In genomic region chr2:237150831-237151230, GRCh38 we compare ENCODE assay signal across 13 cellular contexts.
DNase-seq lines count a peak whose midpoint lies in the region; ATAC-seq and TF ChIP-seq lines count a peak whose summit lies in the region.
"Had no signal": no experiment of that assay in that cellular context is flagged by ENCODE, and none has a peak within 500 bp of the region (broad histone marks: within the 10 kb centered on the region; RNA-seq: fewer than 3 reads in every experiment).

No MANE protein-coding gene starts in this region.

- no peak overlapping the region for H3K4me3 ChIP-seq in neural progenitor cell
- H3K4me3 ChIP-seq: HAP-1 had no signal

- TF ChIP-seq CTCF in neural progenitor cell (IDR thresholded peaks at IDR 0.05), result no peak

- H3K36me3 ChIP-seq in neural progenitor cell, result no peaks in the 10 kb centered on the region
- H3K36me3 ChIP-seq: HAP-1 had no signal

- no peaks in the 10 kb centered on the region for H3K4me1 ChIP-seq in neural progenitor cell
- H3K4me1 ChIP-seq: HAP-1 had no signal

- H3K27ac Mint-ChIP-seq in neural progenitor cell, result no peak overlapping the region

- peaks cover 15% of the 10 kb centered on the region for H3K9me3 ChIP-seq in neural progenitor cell (ENCODE audit: low read depth)

- no peak overlapping the region for H3K4me3 Mint-ChIP-seq in neural progenitor cell

- H2AFZ ChIP-seq in neural progenitor cell (replicated peaks), result no peak overlapping the region

- peaks cover 27% of the 10 kb centered on the region for H3K9me3 Mint-ChIP-seq in neural progenitor cell

- H3F3A ChIP-seq in neural progenitor cell (ENCODE audit: low read depth), result peaks cover 4% of the 10 kb centered on the region

- H3K79me2 ChIP-seq in neural progenitor cell (ENCODE audit: low read depth), result no peaks in the 10 kb centered on the region

- no peaks in the 10 kb centered on the region for H3K36me3 Mint-ChIP-seq in neural progenitor cell

- no peaks in the 10 kb centered on the region for H3K27me3 ChIP-seq in neural progenitor cell

- ATAC-seq in activated CD4-positive, CD25-positive, alpha-beta regulatory T cell treated with anti-CD3 and anti-CD28 coated beads, Interleukin-2, amount 50 U/mL, for 24 hours, result no peak
- ATAC-seq: PC-3 had no signal

- peaks cover 10% of the 10 kb centered on the region for H3K4me1 Mint-ChIP-seq in neural progenitor cell

- no peak overlapping the region for H3K4me2 ChIP-seq in neural progenitor cell

- H4K20me1 ChIP-seq in neural progenitor cell (ENCODE audit: low read depth), result no peaks in the 10 kb centered on the region

- DNase-seq in NCI-H1105 (lab: John Stamatoyannopoulos, UW) (peak; percentile 44), NCI-H146 treated with DMSO at 0.1 percent for 48 hours (lab: John Stamatoyannopoulos, UW; ENCODE audit: unreplicated experiment) (peak; percentile 71), NCI-H774 (lab: John Stamatoyannopoulos, UW) (peak; percentile 62), neural progenitor cell (ENCODE audit: low spot score) (peak; percentile 38), T-helper 1 cell (no peak), SKM-1 (lab: John Stamatoyannopoulos, UW; ENCODE audit: unreplicated experiment) (no peak)
- DNase-seq: ACHN, NCI-H1930, NCI-H524 treated with DMSO at 0.1 percent for 48 hours, PC-3 had no signal

- no peaks in the 10 kb centered on the region for H3K27me3 Mint-ChIP-seq in neural progenitor cell (ENCODE audit: insufficient read depth, low read depth)

- no peak overlapping the region for H3K27ac ChIP-seq in neural progenitor cell
- H3K27ac ChIP-seq: HL-60 had no signal

- H3K9ac ChIP-seq in neural progenitor cell, result no peak overlapping the region

Comparison
In these comparisons a context has a peak if more than half of its experiments do, and no peak if none do; other contexts are left out.
1. DNase-seq: peak in NCI-H1105 (single experiment), NCI-H146 treated with DMSO at 0.1 percent for 48 hours (single experiment), NCI-H774 (single experiment) and neural progenitor cell (single experiment); none in T-helper 1 cell (0 of 5) and SKM-1 (single experiment).